Comparison of ENCODE assay signal across 8 cellular contexts in genomic region chr17:28371245-28372202, GRCh38. TPM values are rescaled to one million over a fixed set of nuclear protein-coding genes. Genes with fewer than 3 reads are reported as not detected.
A peak's percentile ranks its signal among the peaks of the same experiment; 100 is the strongest.
DNase-seq lines count a peak whose midpoint lies in the region; ATAC-seq lines count a peak whose summit lies in the region.

SARM1 (plus strand) TSS chr17:28371694; CDS start chr17:28372033, 339 bp downstream.

- ATAC-seq in HG03064 (IDR thresholded peaks at IDR 0.05; ENCODE audit: low read depth, unreplicated experiment) = peak; percentile 74

- H2AK5ac ChIP-seq in mesenchymal stem cell (ENCODE audit: low read length, severe bottlenecking) = no peak within 1 kb of the TSS

- peak within 1 kb of the TSS; percentile 54 to 81 for H3K4me3 ChIP-seq in mesenchymal stem cell (ENCODE audit: insufficient read depth in 1 of 2, low read depth in 1 of 2, low read length in 2 of 2)

- H3K36me3 ChIP-seq in mesenchymal stem cell (ENCODE audit: control insufficient read depth in 1 of 2, insufficient read depth in 2 of 2, low read depth in 1 of 2, low read length in 2 of 2) = peaks cover 0 to 12% of the 10 kb centered on the region in 2 experiments

- H2BK5ac ChIP-seq in mesenchymal stem cell (ENCODE audit: low read depth, low read length, poor library complexity, severe bottlenecking) = no peak within 1 kb of the TSS

- H3K14ac ChIP-seq in mesenchymal stem cell (ENCODE audit: low read length in 2 of 2) = peak within 1 kb of the TSS in 1 of 2 experiments; percentile 76

- peaks cover 0 to 11% of the 10 kb centered on the region in 2 experiments for H3K27me3 ChIP-seq in mesenchymal stem cell (ENCODE audit: control insufficient read depth in 1 of 2, insufficient read depth in 1 of 2, low read length in 2 of 2)

- peak within 1 kb of the TSS; percentile 78 for H3K9ac ChIP-seq in mesenchymal stem cell (ENCODE audit: low read length)

- DNase-seq in SIG-M5 treated with dmso at 0.1 percent for 504 hours (lab: John Stamatoyannopoulos, UW; ENCODE audit: unreplicated experiment) (peak; percentile 59), SIG-M5 (lab: John Stamatoyannopoulos, UW) (no peak), NCI-H510A treated with DMSO at 0.1 percent for 48 hours (lab: John Stamatoyannopoulos, UW) (peak; percentile 94), mesenchymal stem cell (peak; percentile 86)
- DNase-seq in activated CD8-positive, alpha-beta memory T cell treated with anti-CD3 and anti-CD28 coated beads for 1 hour (ENCODE audit: extremely low read depth in 1 of 2, low read depth in 1 of 2) = peak; percentile 42 to 67
- peak; percentile 75 for DNase-seq in effector CD4-positive, alpha-beta T cell
- peak; percentile 70 to 91 (median 83) for DNase-seq in stimulated activated CD4-positive, alpha-beta T cell treated with anti-CD3 and anti-CD28 coated beads, TNF-alpha, amount 100 ng/mL, for 48 hours (ENCODE audit: low read depth in 3 of 3)

- peak within 1 kb of the TSS; percentile 15 for H3K27ac ChIP-seq in mesenchymal stem cell (ENCODE audit: low read length, poor library complexity, severe bottlenecking)

- H4K91ac ChIP-seq in mesenchymal stem cell (ENCODE audit: low read length) = peak within 1 kb of the TSS; percentile 54

- H3K4ac ChIP-seq in mesenchymal stem cell (ENCODE audit: low read depth in 1 of 2, low read length in 2 of 2) = peak within 1 kb of the TSS in 1 of 2 experiments; percentile 47

- peak within 1 kb of the TSS; percentile 84 for H4K8ac ChIP-seq in mesenchymal stem cell (ENCODE audit: low read length)

- no peaks in the 10 kb centered on the region for H3K9me3 ChIP-seq in mesenchymal stem cell (ENCODE audit: control insufficient read depth, low read length)

- under 1% methylated on average over 64 of the region's 80 CpGs for WGBS in mesenchymal stem cell

- no peaks in the 10 kb centered on the region for H3K79me1 ChIP-seq in mesenchymal stem cell (replicated peaks; ENCODE audit: low read length, poor library complexity, severe bottlenecking)

- peak within 1 kb of the TSS; percentile 1 for H2AFZ ChIP-seq in mesenchymal stem cell (ENCODE audit: low read depth, low read length)

- no peak within 1 kb of the TSS for H2BK120ac ChIP-seq in mesenchymal stem cell (ENCODE audit: low read depth, low read length)

- H3K23ac ChIP-seq in mesenchymal stem cell (ENCODE audit: low read length in 2 of 2) = peak within 1 kb of the TSS in 1 of 2 experiments; percentile 78

- H2BK12ac ChIP-seq in mesenchymal stem cell (ENCODE audit: low read length in 2 of 2) = peak within 1 kb of the TSS in 1 of 2 experiments; percentile 55

- peaks cover 21% of the 10 kb centered on the region for H3K4me1 ChIP-seq in mesenchymal stem cell (ENCODE audit: control insufficient read depth, insufficient read depth, low read depth, low read length)

- peak within 1 kb of the TSS; percentile 63 to 80 for H3K18ac ChIP-seq in mesenchymal stem cell (ENCODE audit: low read depth in 1 of 2, low read length in 2 of 2)

- peak within 1 kb of the TSS; percentile 87 for H3K4me2 ChIP-seq in mesenchymal stem cell (ENCODE audit: low read length, poor library complexity, severe bottlenecking)

- no peak within 1 kb of the TSS for H2BK15ac ChIP-seq in mesenchymal stem cell (ENCODE audit: low read depth, poor library complexity, severe bottlenecking)

RNA-seq across cellular contexts. Expression of gene SARM1, which starts in this region (rescaled TPM):
- 4.1 TPM for polyA plus RNA-seq in mesenchymal stem cell (2013, experiment 1 of 2)
- polyA plus RNA-seq in mesenchymal stem cell (2013, experiment 2 of 2) = 3.9 TPM
